Comparison of ENCODE assay signal across 7 cellular contexts in the genomic region with DNA sequence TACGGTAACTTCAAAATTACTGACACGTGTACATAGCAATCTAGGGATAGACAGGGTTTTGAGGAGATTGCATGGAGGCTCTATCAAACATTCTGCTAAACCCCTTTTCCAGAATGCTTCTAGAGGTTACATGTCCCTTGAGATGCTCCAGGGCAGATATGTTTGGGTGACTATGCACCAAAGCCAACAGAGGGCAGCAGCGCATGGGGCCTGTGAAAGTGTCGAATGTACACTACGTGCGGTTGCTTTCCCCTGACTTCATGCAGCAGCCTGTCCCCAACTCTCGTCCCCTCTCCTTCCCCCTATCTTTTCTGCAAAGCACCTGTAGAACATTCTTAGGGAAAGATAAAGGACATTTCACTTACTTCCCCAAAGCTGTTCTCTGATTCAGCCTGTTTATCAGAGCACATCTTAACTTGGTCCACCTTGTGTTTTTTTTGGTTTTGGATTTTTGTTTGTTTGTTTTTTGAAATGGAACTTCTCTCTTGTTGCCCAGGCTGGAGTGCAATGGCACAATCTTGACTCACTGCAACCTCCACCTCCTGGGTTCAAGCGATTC.
DNase-seq lines count a peak whose midpoint lies in the region; ATAC-seq and TF ChIP-seq lines count a peak whose summit lies in the region.

No MANE protein-coding gene starts in this region.

- ATAC-seq in HG02798 (IDR thresholded peaks at IDR 0.05; ENCODE audit: poor library complexity, unreplicated experiment) (no peak), HG02763 (IDR thresholded peaks at IDR 0.05; ENCODE audit: unreplicated experiment) (no peak), HG03095 (IDR thresholded peaks at IDR 0.05; ENCODE audit: unreplicated experiment) (no peak)

- DNase-seq in Daoy (ENCODE audit: low read depth) (peak; percentile 38), HEK293T (ENCODE audit: extremely low spot score) (peak; percentile 68), islet precursor cell (peak; percentile 69)
- peak; percentile 13 to 28 for DNase-seq in activated CD4-positive, alpha-beta T cell treated with anti-CD3 and anti-CD28 coated beads for 4 hours

- CTCF ChIA-PET in HEK293T (lab: Yijun Ruan, JAX) = interaction anchor here (1.8 kb wide), 1 partner anchor 21 kb away, joined by 6 read pairs; no protein-coding TSS in a partner anchor

- POLR2A ChIA-PET in HEK293T (lab: Yijun Ruan, JAX) = no interaction called here

TF ChIP-seq in HEK293T, 16 proteins besides CTCF, POLR2A, EP300 and RAD21:
- TF ChIP-seq TARDBP (IDR thresholded peaks at IDR 0.05) (no peak), HDGF (IDR thresholded peaks at IDR 0.05; ENCODE audit: borderline replicate concordance) (no peak)
